ENCODE assay signal across 1 cellular context in genomic region chr17:47866941-47867340, GRCh38.
TF ChIP-seq lines count a peak whose summit lies in the region.

No MANE protein-coding gene starts in this region.

TF ChIP-seq in K562, 482 proteins besides CTCF, POLR2A, EP300 and RAD21 (continued from another document and continues in another):
- TF ChIP-seq ZNF592 (IDR thresholded peaks at IDR 0.05), result peak; percentile 75
- TF ChIP-seq ZNF184 (CRISPR knock-in tag; IDR thresholded peaks at IDR 0.05), result no peak
- TF ChIP-seq ZFP36 (IDR thresholded peaks at IDR 0.05; ENCODE audit: low read depth, low read length, partially characterized antibody), result peak; percentile 27
- TF ChIP-seq BDP1 (IDR thresholded peaks at IDR 0.05; ENCODE audit: insufficient read depth, insufficient read length), result no peak
- TF ChIP-seq PRDM10 (IDR thresholded peaks at IDR 0.05; ENCODE audit: partially characterized antibody), result peak; percentile 54
- no peak for TF ChIP-seq RERE (CRISPR knock-in tag; IDR thresholded peaks at IDR 0.05; ENCODE audit: borderline replicate concordance)
- no peak for TF ChIP-seq THAP7 (CRISPR knock-in tag; IDR thresholded peaks at IDR 0.05)
- TF ChIP-seq ZKSCAN1 (IDR thresholded peaks at IDR 0.05; ENCODE audit: low read depth, low read length), result peak; percentile 79
- TF ChIP-seq FOXO4 (CRISPR knock-in tag; IDR thresholded peaks at IDR 0.05), result no peak
- no peak; the same call in 1 of the 2 replicates for TF ChIP-seq NR4A1 (CRISPR knock-in tag; IDR thresholded peaks at IDR 0.05)
- TF ChIP-seq NR4A1 (tag; IDR thresholded peaks at IDR 0.05), result no peak; the same call in 1 of the 2 replicates
- TF ChIP-seq NFYB (IDR thresholded peaks at IDR 0.05; ENCODE audit: extremely low read depth, insufficient read length), result no peak
- TF ChIP-seq MCM3 (IDR thresholded peaks at IDR 0.05), result no peak
- peak; percentile 95 for TF ChIP-seq MBD2 (IDR thresholded peaks at IDR 0.05; ENCODE audit: borderline replicate concordance, low read depth)
- TF ChIP-seq RNF2 (IDR thresholded peaks at IDR 0.05), result peak; percentile 91
- TF ChIP-seq DIDO1 (tag; IDR thresholded peaks at IDR 0.05; ENCODE audit: low read depth), result peak; percentile 49; the same call in 1 of the 2 replicates
- peak; percentile 95 for TF ChIP-seq CXXC5 (CRISPR knock-in tag; IDR thresholded peaks at IDR 0.05)
- TF ChIP-seq ZKSCAN8 (CRISPR knock-in tag; IDR thresholded peaks at IDR 0.05), result peak; percentile 94; the same call in 1 of the 2 replicates
- TF ChIP-seq RREB1 (CRISPR knock-in tag; IDR thresholded peaks at IDR 0.05), result no peak
- TF ChIP-seq TAF1 (IDR thresholded peaks at IDR 0.05; ENCODE audit: control insufficient read depth, extremely low read depth, insufficient read depth, low read length, severe bottlenecking), result peak; percentile 54
- TF ChIP-seq PTBP1 (IDR thresholded peaks at IDR 0.05; ENCODE audit: low read depth, low read length), result no peak
- peak; percentile 100 for TF ChIP-seq ZNF644 (tag; IDR thresholded peaks at IDR 0.05; ENCODE audit: low read depth)
- 0 out of 2 replicates have a peak, but pooled peaks have one; percentile 51 for TF ChIP-seq ZNF41 (CRISPR knock-in tag; conservative IDR thresholded peaks at IDR 0.05)
- no peak for TF ChIP-seq ZNF655 (CRISPR knock-in tag; IDR thresholded peaks at IDR 0.05)
- TF ChIP-seq YBX1 (IDR thresholded peaks at IDR 0.05), result no peak
- TF ChIP-seq TFAM (CRISPR knock-in tag; conservative IDR thresholded peaks at IDR 0.05), result no peak
- peak in 1 of 2 experiments; percentile 88 for TF ChIP-seq NCOA2 (IDR thresholded peaks at IDR 0.05; ENCODE audit: partially characterized antibody in 2 of 2)
- TF ChIP-seq ZNF12 (CRISPR knock-in tag; IDR thresholded peaks at IDR 0.05), result no peak
- TF ChIP-seq KAT7 (CRISPR knock-in tag; IDR thresholded peaks at IDR 0.05; ENCODE audit: borderline replicate concordance), result 0 out of 2 replicates have a peak, but pooled peaks have one; percentile 69
- no peak for TF ChIP-seq E2F3 (CRISPR knock-in tag; IDR thresholded peaks at IDR 0.05)
- TF ChIP-seq TFAP4 (CRISPR knock-in tag; IDR thresholded peaks at IDR 0.05; ENCODE audit: borderline replicate concordance), result peak; percentile 89; the same call in 1 of the 2 replicates
- 0 out of 2 replicates have a peak, but pooled peaks have one; percentile 71 for TF ChIP-seq CBFB (CRISPR knock-in tag; IDR thresholded peaks at IDR 0.05)
- no peak for TF ChIP-seq RFX1 (IDR thresholded peaks at IDR 0.05)
- TF ChIP-seq SOX6 (IDR thresholded peaks at IDR 0.05), result peak; percentile 98
- no peak for TF ChIP-seq PURB (CRISPR knock-in tag; IDR thresholded peaks at IDR 0.05; ENCODE audit: low read depth)
